In the genomic region with DNA sequence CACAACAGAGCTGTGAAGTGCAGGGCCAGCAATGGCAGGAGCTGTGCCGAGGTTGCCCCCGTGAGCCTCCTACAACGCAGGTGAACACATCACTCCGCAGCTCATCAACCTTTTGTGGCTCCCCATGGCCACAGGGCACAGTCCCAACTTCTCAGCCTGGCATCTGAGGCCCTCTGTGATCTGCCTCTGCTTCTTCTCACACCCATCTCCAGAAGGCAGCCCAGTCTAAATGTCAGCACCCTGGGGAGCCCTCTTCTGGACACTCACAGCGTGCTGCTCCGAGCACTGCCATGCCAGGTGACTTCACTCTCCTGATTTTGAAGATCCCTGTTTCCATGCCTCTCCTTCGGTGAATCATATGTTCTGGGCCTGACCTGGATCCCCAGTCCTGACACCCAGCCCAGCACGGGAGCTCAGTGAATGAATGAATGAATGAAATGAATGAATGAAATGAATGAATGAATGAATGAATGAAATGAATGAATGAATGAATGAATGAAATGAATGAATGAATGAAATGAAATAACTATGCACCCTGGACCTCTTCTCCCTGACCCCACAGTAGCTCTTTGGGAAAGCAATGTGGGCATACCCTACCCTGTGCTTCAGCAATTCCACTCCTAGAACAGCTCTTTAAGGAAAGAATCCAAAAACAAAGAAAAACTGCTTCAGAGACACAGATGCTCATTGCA, we compare ENCODE assay signal across 2 cellular contexts.
A peak's percentile ranks its signal among the peaks of the same experiment; 100 is the strongest.
TF ChIP-seq lines count a peak whose summit lies in the region.

No MANE protein-coding gene starts in this region.

TF ChIP-seq in IMR-90, 13 proteins besides CTCF, POLR2A, EP300 and RAD21:
- TF ChIP-seq SMC3 (IDR thresholded peaks at IDR 0.05; ENCODE audit: low read depth, low read length) (no peak), BHLHE40 (IDR thresholded peaks at IDR 0.05; ENCODE audit: low read depth, low read length) (no peak), FOS (IDR thresholded peaks at IDR 0.05; ENCODE audit: low read depth, low read length) (no peak), NFE2L2 (IDR thresholded peaks at IDR 0.05; ENCODE audit: low read depth, low read length) (no peak), CEBPB (IDR thresholded peaks at IDR 0.05; ENCODE audit: low read depth, low read length) (no peak)

TF ChIP-seq in K562, 482 proteins besides CTCF, POLR2A, EP300 and RAD21 (continues in another document):
- TF ChIP-seq BCOR (IDR thresholded peaks at IDR 0.05) (peak; percentile 62; the same call in 1 of the 2 replicates), HDAC1 (IDR thresholded peaks at IDR 0.05) (0 out of 4 replicates have a peak, but pooled peaks of 1 of the 2 experiments have one; percentile 21), ID3 (CRISPR knock-in tag; IDR thresholded peaks at IDR 0.05) (no peak), ID3 (tag; IDR thresholded peaks at IDR 0.05) (0 out of 2 replicates have a peak, but pooled peaks have one; percentile 51), POLR2AphosphoS2 (IDR thresholded peaks at IDR 0.05; ENCODE audit: low read length) (no peak), EHMT2 (IDR thresholded peaks at IDR 0.05) (no peak), MTA3 (IDR thresholded peaks at IDR 0.05; ENCODE audit: borderline replicate concordance) (0 out of 2 replicates have a peak, but pooled peaks have one; percentile 21), JUND (IDR thresholded peaks at IDR 0.05; ENCODE audit: borderline replicate concordance, low read depth, low read length) (no peak), JUND (tag; IDR thresholded peaks at IDR 0.05; ENCODE audit: borderline replicate concordance, low read depth, low read length) (peak; percentile 32; the same call in 1 of the 3 replicates), TSC22D4 (tag; IDR thresholded peaks at IDR 0.05) (0 out of 2 replicates have a peak, but pooled peaks have one; percentile 61), U2AF1 (optimal IDR thresholded peaks at IDR 0.05; ENCODE audit: low read depth, low read length) (no peak), THRAP3 (IDR thresholded peaks at IDR 0.05; ENCODE audit: borderline replicate concordance) (no peak), NFRKB (IDR thresholded peaks at IDR 0.05; ENCODE audit: low read depth) (peak; percentile 87), SREBF1 (IDR thresholded peaks at IDR 0.05; ENCODE audit: borderline replicate concordance, low read depth, low read length) (no peak), KDM1A (IDR thresholded peaks at IDR 0.05) (peak; percentile 22 to 63; a peak in 2 of 4 replicates), PURB (CRISPR knock-in tag; IDR thresholded peaks at IDR 0.05; ENCODE audit: low read depth) (no peak), CC2D1A (IDR thresholded peaks at IDR 0.05) (no peak), E2F6 (IDR thresholded peaks at IDR 0.05; ENCODE audit: borderline replicate concordance in 1 of 2, extremely low read depth in 1 of 2, insufficient read depth in 1 of 2, insufficient read length in 1 of 2, low read depth in 1 of 2, low read length in 1 of 2, poor library complexity in 1 of 2, severe bottlenecking in 1 of 2) (peak in 1 of 2 experiments; percentile 28), CREB1 (IDR thresholded peaks at IDR 0.05) (no peak), CREB1 (CRISPR knock-in tag; IDR thresholded peaks at IDR 0.05) (0 out of 2 replicates have a peak, but pooled peaks have one; percentile 20), ZBTB2 (IDR thresholded peaks at IDR 0.05) (no peak), ADNP (tag; IDR thresholded peaks at IDR 0.05) (peak; percentile 32; the same call in 1 of the 2 replicates), RCOR1 (IDR thresholded peaks at IDR 0.05; ENCODE audit: borderline replicate concordance in 1 of 2, low read depth in 2 of 2, low read length in 2 of 2) (peak in 1 of 2 experiments; percentile 6; a peak in 1 of 4 replicates), ERF (CRISPR knock-in tag; IDR thresholded peaks at IDR 0.05) (no peak), HDAC2 (IDR thresholded peaks at IDR 0.05) (0 out of 2 replicates have a peak, but pooled peaks have one; percentile 45), CTCFL (IDR thresholded peaks at IDR 0.05; ENCODE audit: borderline replicate concordance, insufficient read depth, low read depth, low read length, poor library complexity, severe bottlenecking) (peak; percentile 38), ZNF184 (CRISPR knock-in tag; IDR thresholded peaks at IDR 0.05) (no peak), MYNN (IDR thresholded peaks at IDR 0.05) (no peak), MYNN (CRISPR knock-in tag; IDR thresholded peaks at IDR 0.05) (no peak), TOE1 (IDR thresholded peaks at IDR 0.05; ENCODE audit: borderline replicate concordance) (0 out of 2 replicates have a peak, but pooled peaks have one; percentile 29), TOE1 (CRISPR knock-in tag; IDR thresholded peaks at IDR 0.05; ENCODE audit: borderline replicate concordance, low read depth) (0 out of 2 replicates have a peak, but pooled peaks have one; percentile 8), TFE3 (CRISPR knock-in tag; IDR thresholded peaks at IDR 0.05) (no peak), MEIS2 (IDR thresholded peaks at IDR 0.05; ENCODE audit: partially characterized antibody) (peak; percentile 15)
- TF ChIP-seq, protein P1, sequence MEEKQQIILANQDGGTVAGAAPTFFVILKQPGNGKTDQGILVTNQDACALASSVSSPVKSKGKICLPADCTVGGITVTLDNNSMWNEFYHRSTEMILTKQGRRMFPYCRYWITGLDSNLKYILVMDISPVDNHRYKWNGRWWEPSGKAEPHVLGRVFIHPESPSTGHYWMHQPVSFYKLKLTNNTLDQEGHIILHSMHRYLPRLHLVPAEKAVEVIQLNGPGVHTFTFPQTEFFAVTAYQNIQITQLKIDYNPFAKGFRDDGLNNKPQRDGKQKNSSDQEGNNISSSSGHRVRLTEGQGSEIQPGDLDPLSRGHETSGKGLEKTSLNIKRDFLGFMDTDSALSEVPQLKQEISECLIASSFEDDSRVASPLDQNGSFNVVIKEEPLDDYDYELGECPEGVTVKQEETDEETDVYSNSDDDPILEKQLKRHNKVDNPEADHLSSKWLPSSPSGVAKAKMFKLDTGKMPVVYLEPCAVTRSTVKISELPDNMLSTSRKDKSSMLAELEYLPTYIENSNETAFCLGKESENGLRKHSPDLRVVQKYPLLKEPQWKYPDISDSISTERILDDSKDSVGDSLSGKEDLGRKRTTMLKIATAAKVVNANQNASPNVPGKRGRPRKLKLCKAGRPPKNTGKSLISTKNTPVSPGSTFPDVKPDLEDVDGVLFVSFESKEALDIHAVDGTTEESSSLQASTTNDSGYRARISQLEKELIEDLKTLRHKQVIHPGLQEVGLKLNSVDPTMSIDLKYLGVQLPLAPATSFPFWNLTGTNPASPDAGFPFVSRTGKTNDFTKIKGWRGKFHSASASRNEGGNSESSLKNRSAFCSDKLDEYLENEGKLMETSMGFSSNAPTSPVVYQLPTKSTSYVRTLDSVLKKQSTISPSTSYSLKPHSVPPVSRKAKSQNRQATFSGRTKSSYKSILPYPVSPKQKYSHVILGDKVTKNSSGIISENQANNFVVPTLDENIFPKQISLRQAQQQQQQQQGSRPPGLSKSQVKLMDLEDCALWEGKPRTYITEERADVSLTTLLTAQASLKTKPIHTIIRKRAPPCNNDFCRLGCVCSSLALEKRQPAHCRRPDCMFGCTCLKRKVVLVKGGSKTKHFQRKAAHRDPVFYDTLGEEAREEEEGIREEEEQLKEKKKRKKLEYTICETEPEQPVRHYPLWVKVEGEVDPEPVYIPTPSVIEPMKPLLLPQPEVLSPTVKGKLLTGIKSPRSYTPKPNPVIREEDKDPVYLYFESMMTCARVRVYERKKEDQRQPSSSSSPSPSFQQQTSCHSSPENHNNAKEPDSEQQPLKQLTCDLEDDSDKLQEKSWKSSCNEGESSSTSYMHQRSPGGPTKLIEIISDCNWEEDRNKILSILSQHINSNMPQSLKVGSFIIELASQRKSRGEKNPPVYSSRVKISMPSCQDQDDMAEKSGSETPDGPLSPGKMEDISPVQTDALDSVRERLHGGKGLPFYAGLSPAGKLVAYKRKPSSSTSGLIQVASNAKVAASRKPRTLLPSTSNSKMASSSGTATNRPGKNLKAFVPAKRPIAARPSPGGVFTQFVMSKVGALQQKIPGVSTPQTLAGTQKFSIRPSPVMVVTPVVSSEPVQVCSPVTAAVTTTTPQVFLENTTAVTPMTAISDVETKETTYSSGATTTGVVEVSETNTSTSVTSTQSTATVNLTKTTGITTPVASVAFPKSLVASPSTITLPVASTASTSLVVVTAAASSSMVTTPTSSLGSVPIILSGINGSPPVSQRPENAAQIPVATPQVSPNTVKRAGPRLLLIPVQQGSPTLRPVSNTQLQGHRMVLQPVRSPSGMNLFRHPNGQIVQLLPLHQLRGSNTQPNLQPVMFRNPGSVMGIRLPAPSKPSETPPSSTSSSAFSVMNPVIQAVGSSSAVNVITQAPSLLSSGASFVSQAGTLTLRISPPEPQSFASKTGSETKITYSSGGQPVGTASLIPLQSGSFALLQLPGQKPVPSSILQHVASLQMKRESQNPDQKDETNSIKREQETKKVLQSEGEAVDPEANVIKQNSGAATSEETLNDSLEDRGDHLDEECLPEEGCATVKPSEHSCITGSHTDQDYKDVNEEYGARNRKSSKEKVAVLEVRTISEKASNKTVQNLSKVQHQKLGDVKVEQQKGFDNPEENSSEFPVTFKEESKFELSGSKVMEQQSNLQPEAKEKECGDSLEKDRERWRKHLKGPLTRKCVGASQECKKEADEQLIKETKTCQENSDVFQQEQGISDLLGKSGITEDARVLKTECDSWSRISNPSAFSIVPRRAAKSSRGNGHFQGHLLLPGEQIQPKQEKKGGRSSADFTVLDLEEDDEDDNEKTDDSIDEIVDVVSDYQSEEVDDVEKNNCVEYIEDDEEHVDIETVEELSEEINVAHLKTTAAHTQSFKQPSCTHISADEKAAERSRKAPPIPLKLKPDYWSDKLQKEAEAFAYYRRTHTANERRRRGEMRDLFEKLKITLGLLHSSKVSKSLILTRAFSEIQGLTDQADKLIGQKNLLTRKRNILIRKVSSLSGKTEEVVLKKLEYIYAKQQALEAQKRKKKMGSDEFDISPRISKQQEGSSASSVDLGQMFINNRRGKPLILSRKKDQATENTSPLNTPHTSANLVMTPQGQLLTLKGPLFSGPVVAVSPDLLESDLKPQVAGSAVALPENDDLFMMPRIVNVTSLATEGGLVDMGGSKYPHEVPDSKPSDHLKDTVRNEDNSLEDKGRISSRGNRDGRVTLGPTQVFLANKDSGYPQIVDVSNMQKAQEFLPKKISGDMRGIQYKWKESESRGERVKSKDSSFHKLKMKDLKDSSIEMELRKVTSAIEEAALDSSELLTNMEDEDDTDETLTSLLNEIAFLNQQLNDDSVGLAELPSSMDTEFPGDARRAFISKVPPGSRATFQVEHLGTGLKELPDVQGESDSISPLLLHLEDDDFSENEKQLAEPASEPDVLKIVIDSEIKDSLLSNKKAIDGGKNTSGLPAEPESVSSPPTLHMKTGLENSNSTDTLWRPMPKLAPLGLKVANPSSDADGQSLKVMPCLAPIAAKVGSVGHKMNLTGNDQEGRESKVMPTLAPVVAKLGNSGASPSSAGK (IDR thresholded peaks at IDR 0.05): peak; percentile 56
